ENCODE assay signal across 23 cellular contexts in the genomic region with DNA sequence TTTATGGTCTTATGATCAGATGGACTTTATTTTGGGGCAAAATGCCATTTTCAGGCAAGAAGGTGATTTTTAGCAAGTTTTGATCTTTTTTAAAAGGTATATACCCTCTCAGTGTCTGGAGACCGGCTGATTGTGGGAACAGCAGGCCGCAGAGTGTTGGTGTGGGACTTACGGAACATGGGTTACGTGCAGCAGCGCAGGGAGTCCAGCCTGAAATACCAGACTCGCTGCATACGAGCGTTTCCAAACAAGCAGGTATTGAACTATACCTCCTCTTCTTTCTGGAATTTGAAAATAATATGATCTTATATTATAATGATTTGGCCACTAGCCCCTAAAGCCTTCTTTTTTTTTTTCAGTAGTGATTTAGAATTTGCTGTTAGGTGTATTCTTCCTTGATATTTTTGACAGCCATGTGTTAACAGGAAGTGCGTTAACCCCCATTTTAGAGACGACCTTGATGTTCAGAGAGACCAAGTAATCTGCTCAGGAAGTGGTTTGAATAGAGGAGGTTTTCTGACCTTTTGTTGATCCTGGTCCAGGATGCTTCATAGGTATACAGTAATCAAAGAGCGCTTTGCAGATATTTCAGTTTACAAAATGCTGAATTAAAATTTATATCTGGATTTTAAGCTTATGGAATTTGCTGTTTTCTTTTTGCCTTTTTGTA. TPM values are rescaled to one million over a fixed set of nuclear protein-coding genes. Genes with fewer than 3 reads are reported as not detected.
DNase-seq lines count a peak whose midpoint lies in the region; FAIRE-seq and TF ChIP-seq lines count a peak whose summit lies in the region.
"Had no signal": no experiment of that assay in that cellular context is flagged by ENCODE, and none has a peak within 500 bp of the region (broad histone marks: within the 10 kb centered on the region; RNA-seq: fewer than 3 reads in every experiment).

No MANE protein-coding gene starts in this region.

- H3K79me2 ChIP-seq in OCI-LY7 (ENCODE audit: insufficient read depth, low read depth, low read length) (peaks cover 100% of the 10 kb centered on the region), astrocyte (ENCODE audit: insufficient read depth, low read length) (peaks cover 99% of the 10 kb centered on the region)

- peaks cover 66% of the 10 kb centered on the region for H3K4me1 ChIP-seq in OCI-LY7 (ENCODE audit: insufficient read depth, low read length, poor library complexity, severe bottlenecking)
- H3K4me1 ChIP-seq in astrocyte (ENCODE audit: insufficient read depth, low read length), result peaks cover 22% of the 10 kb centered on the region
- H3K4me1 ChIP-seq in adrenal gland (replicated peaks in 1 of 2), result peaks cover 0 to 57% of the 10 kb centered on the region in 2 donors
- H3K4me1 ChIP-seq in prostate gland (replicated peaks), result no peaks in the 10 kb centered on the region
- H3K4me1 ChIP-seq: colonic mucosa had no signal

- H3K27me3 ChIP-seq in astrocyte (ENCODE audit: insufficient read depth, low read length), result no peaks in the 10 kb centered on the region
- H3K27me3 ChIP-seq in adrenal gland, result no peaks in the 10 kb centered on the region
- H3K27me3 ChIP-seq in prostate gland (replicated peaks; ENCODE audit: insufficient read depth), result no peaks in the 10 kb centered on the region
- H3K27me3 ChIP-seq: colonic mucosa, MG63 had no signal

- H2AFZ ChIP-seq in OCI-LY7 (ENCODE audit: low read length) (no peak overlapping the region), astrocyte (ENCODE audit: low read depth, low read length) (no peak overlapping the region)

- intact Hi-C loops in OCI-LY7 (cut with micrococcal nuclease; ENCODE audit: unreplicated experiment) (no loop called here), adrenal gland (cut with DNase I) (no loop called here), prostate gland (cut with DNase I) (no loop called here)

- no peak for TF ChIP-seq CTCF in OCI-LY7 (conservative IDR thresholded peaks at IDR 0.05; ENCODE audit: low read length)
- TF ChIP-seq CTCF in astrocyte (IDR thresholded peaks at IDR 0.05; ENCODE audit: insufficient read depth, low read depth, low read length), result no peak
- TF ChIP-seq CTCF in adrenal gland (IDR thresholded peaks at IDR 0.05), result no peak
- no peak for TF ChIP-seq CTCF in prostate gland (IDR thresholded peaks at IDR 0.05)

- H3K9ac ChIP-seq in astrocyte (ENCODE audit: low read length), result no peak overlapping the region

- H4K20me1 ChIP-seq in OCI-LY7 (ENCODE audit: insufficient read depth, low read length) (peaks cover 66% of the 10 kb centered on the region), astrocyte (ENCODE audit: insufficient read depth, low read length) (peaks cover 75% of the 10 kb centered on the region)

- H3K4me3 ChIP-seq in OCI-LY7 (ENCODE audit: low read depth, low read length, poor library complexity, severe bottlenecking), result peak overlapping the region; percentile 92
- no peak overlapping the region for H3K4me3 ChIP-seq in astrocyte (ENCODE audit: insufficient read depth, low read depth, low read length)
- H3K4me3 ChIP-seq in adrenal gland, result no peak overlapping the region
- H3K4me3 ChIP-seq in prostate gland, result no peak overlapping the region
- H3K4me3 ChIP-seq: colonic mucosa, MG63, thoracic aorta had no signal

- 84 to 86% (median 85%) methylated on average over 11 of the region's 11 CpGs for WGBS in adrenal gland, 4 donors
- 90% methylated on average over 11 of the region's 11 CpGs for WGBS in prostate gland

- H3K9me3 Mint-ChIP-seq in activated naive CD4-positive, alpha-beta T cell treated with anti-CD3 and anti-CD28 coated beads, Interleukin-2, amount 10 ng/mL, durations not matched to agents 7 days and 5 days, result no peaks in the 10 kb centered on the region
- no peaks in the 10 kb centered on the region for H3K9me3 Mint-ChIP-seq in astrocyte (ENCODE audit: unreplicated experiment)
- no peaks in the 10 kb centered on the region for H3K9me3 Mint-ChIP-seq in stimulated activated naive CD8-positive, alpha-beta T cell treated with anti-CD3 and anti-CD28 coated beads, Interleukin-15, Interleukin-2, amounts not matched to agents 100 ng/mL and 50 ng/mL, for 24 hours

- H3K36me3 Mint-ChIP-seq in activated naive CD4-positive, alpha-beta T cell treated with anti-CD3 and anti-CD28 coated beads, Interleukin-2, amount 10 ng/mL, durations not matched to agents 7 days and 5 days, result peaks cover 70% of the 10 kb centered on the region
- peaks cover 11% of the 10 kb centered on the region for H3K36me3 Mint-ChIP-seq in astrocyte (ENCODE audit: low read depth, unreplicated experiment)
- H3K36me3 Mint-ChIP-seq in stimulated activated naive CD8-positive, alpha-beta T cell treated with anti-CD3 and anti-CD28 coated beads, Interleukin-15, Interleukin-2, amounts not matched to agents 100 ng/mL and 50 ng/mL, for 24 hours (ENCODE audit: low read depth), result peaks cover 97% of the 10 kb centered on the region

- H3K9me3 ChIP-seq in OCI-LY7 (ENCODE audit: low read length) (no peaks in the 10 kb centered on the region), astrocyte (ENCODE audit: insufficient read depth, low read depth, low read length) (no peaks in the 10 kb centered on the region), adrenal gland (replicated peaks in 1 of 3) (no peaks in the 10 kb centered on the region), prostate gland (no peaks in the 10 kb centered on the region)
- H3K9me3 ChIP-seq: colonic mucosa, MG63, thoracic aorta had no signal

- H3K4me1 Mint-ChIP-seq in activated naive CD4-positive, alpha-beta T cell treated with anti-CD3 and anti-CD28 coated beads, Interleukin-2, amount 10 ng/mL, durations not matched to agents 7 days and 5 days, result peaks cover 67% of the 10 kb centered on the region
- H3K4me1 Mint-ChIP-seq in astrocyte (ENCODE audit: low read depth, unreplicated experiment), result peaks cover 30% of the 10 kb centered on the region
- peaks cover 62% of the 10 kb centered on the region for H3K4me1 Mint-ChIP-seq in stimulated activated naive CD8-positive, alpha-beta T cell treated with anti-CD3 and anti-CD28 coated beads, Interleukin-15, Interleukin-2, amounts not matched to agents 100 ng/mL and 50 ng/mL, for 24 hours (ENCODE audit: low read depth)

- BruUV-seq in OCI-LY7 (replicated peaks; lab: Mats Ljungman, UMichigan), result no TSS peak

- H3K27ac ChIP-seq in OCI-LY7 (ENCODE audit: low read depth, low read length, poor library complexity, severe bottlenecking) (peak overlapping the region; percentile 69), astrocyte (ENCODE audit: low read depth, low read length) (no peak overlapping the region), adrenal gland (no peak overlapping the region), prostate gland (no peak overlapping the region)
- H3K27ac ChIP-seq: colonic mucosa, thoracic aorta, VCaP had no signal

- H3K4me3 Mint-ChIP-seq in activated naive CD4-positive, alpha-beta T cell treated with anti-CD3 and anti-CD28 coated beads, Interleukin-2, amount 10 ng/mL, durations not matched to agents 7 days and 5 days, result peak overlapping the region; percentile 40
- no peak overlapping the region for H3K4me3 Mint-ChIP-seq in astrocyte (ENCODE audit: unreplicated experiment)
- H3K4me3 Mint-ChIP-seq in stimulated activated naive CD8-positive, alpha-beta T cell treated with anti-CD3 and anti-CD28 coated beads, Interleukin-15, Interleukin-2, amounts not matched to agents 100 ng/mL and 50 ng/mL, for 24 hours, result peak overlapping the region; percentile 76

- POLR2A ChIA-PET in OCI-LY7 (lab: Charles Lee), result interaction anchor here (1.9 kb wide), 1 partner anchor 9 kb away, joined by 9 read pairs; no protein-coding TSS in a partner anchor

- H3K27ac Mint-ChIP-seq in activated naive CD4-positive, alpha-beta T cell treated with anti-CD3 and anti-CD28 coated beads, Interleukin-2, amount 10 ng/mL, durations not matched to agents 7 days and 5 days, result peak overlapping the region; percentile 86
- H3K27ac Mint-ChIP-seq in astrocyte (ENCODE audit: unreplicated experiment), result peak overlapping the region; percentile 56
- H3K27ac Mint-ChIP-seq in stimulated activated naive CD8-positive, alpha-beta T cell treated with anti-CD3 and anti-CD28 coated beads, Interleukin-15, Interleukin-2, amounts not matched to agents 100 ng/mL and 50 ng/mL, for 24 hours, result peak overlapping the region; percentile 83

- H3K4me2 ChIP-seq in OCI-LY7 (ENCODE audit: low read length) (peak overlapping the region; percentile 72), astrocyte (ENCODE audit: low read length) (no peak overlapping the region)

- H3K9me2 ChIP-seq in OCI-LY7 (ENCODE audit: insufficient read depth, low read length), result no peaks in the 10 kb centered on the region

- H3K36me3 ChIP-seq in OCI-LY7 (ENCODE audit: insufficient read depth, low read length) (peaks cover 100% of the 10 kb centered on the region), astrocyte (ENCODE audit: insufficient read depth, low read length) (peaks cover 65% of the 10 kb centered on the region), adrenal gland (replicated peaks in 1 of 2) (peaks cover 0 to 54% of the 10 kb centered on the region in 2 donors), prostate gland (peaks cover 4 to 7% of the 10 kb centered on the region in 2 donors)

- DNase-seq in activated naive CD4-positive, alpha-beta T cell treated with anti-CD3 and anti-CD28 coated beads, Interleukin-2, amount 10 ng/mL, durations not matched to agents 7 days and 5 days, result peak; percentile 26
- no peak for DNase-seq in activated naive CD4-positive, alpha-beta T cell (lab: John Stamatoyannopoulos, UW)
- DNase-seq in OCI-LY7 (ENCODE audit: low spot score) (peak; percentile 73), astrocyte (ENCODE audit: low read depth) (no peak), NK-92 (lab: John Stamatoyannopoulos, UW; ENCODE audit: unreplicated experiment) (no peak), adrenal gland (no peak), prostate gland (ENCODE audit: low spot score) (no peak)
- DNase-seq: colonic mucosa; MG63; NCI-H2081; NCI-H69; stimulated activated CD4-positive, alpha-beta T cell treated with anti-CD3 and anti-CD28 coated beads, Interleukin-4, amount 100 ng/mL, for 1 hour; stimulated activated CD8-positive, alpha-beta memory T cell treated with anti-CD3 and anti-CD28 coated beads, Interleukin-4, amount 100 ng/mL, for 48 hours; SW 1271 had no signal

- CTCF ChIA-PET in activated naive CD4-positive, alpha-beta T cell treated with anti-CD3 and anti-CD28 coated beads, Interleukin-2, amount 10 ng/mL, durations not matched to agents 7 days and 5 days (lab: Charles Lee), result no interaction called here
- CTCF ChIA-PET in OCI-LY7 (lab: Charles Lee; ENCODE audit: unreplicated experiment), result no interaction called here

- FAIRE-seq in astrocyte (lab: Jason Lieb, UNC), result no peak
- FAIRE-seq: frontal cortex, H54 had no signal

- no peaks in the 10 kb centered on the region for H3K27me3 Mint-ChIP-seq in activated naive CD4-positive, alpha-beta T cell treated with anti-CD3 and anti-CD28 coated beads, Interleukin-2, amount 10 ng/mL, durations not matched to agents 7 days and 5 days
- H3K27me3 Mint-ChIP-seq in astrocyte (ENCODE audit: low read depth, unreplicated experiment), result no peaks in the 10 kb centered on the region
- no peaks in the 10 kb centered on the region for H3K27me3 Mint-ChIP-seq in stimulated activated naive CD8-positive, alpha-beta T cell treated with anti-CD3 and anti-CD28 coated beads, Interleukin-15, Interleukin-2, amounts not matched to agents 100 ng/mL and 50 ng/mL, for 24 hours

- TF ChIP-seq POLR2A in adrenal gland (IDR thresholded peaks at IDR 0.05) (no peak), prostate gland (IDR thresholded peaks at IDR 0.05) (no peak)

RNA-seq across cellular contexts. Expression of a gene that starts 6.2 kb away (rescaled TPM):
- 437 and 526 TPM in 2 replicates for total RNA-seq in OCI-LY7 (2014; rRNA removed; shearing (Covaris generic))
- 312 and 335 TPM in 2 replicates for total RNA-seq in OCI-LY7 (2022)
- 79.7 and 81.7 TPM in 2 replicates for total RNA-seq in astrocyte
- total RNA-seq in adrenal gland, result 100 to 1,000 TPM in 4 of 8 donors, 10 to 100 TPM in 4; 73.9 to 149 (median 106) TPM
- 100 to 1,000 TPM in 1 of 3 donors, 10 to 100 TPM in 2; 23.8 to 167 (median 28.2) TPM for polyA plus RNA-seq in adrenal gland
- total RNA-seq in prostate gland, result 10 to 100 TPM; 69.3 to 87.7 TPM

RNA-seq across cellular contexts. Expression of a gene that starts 12.5 kb away (rescaled TPM):
- total RNA-seq in OCI-LY7 (2014; rRNA removed; shearing (Covaris generic)), result 1.2 and 2.0 TPM in 2 replicates
- total RNA-seq in OCI-LY7 (2022) (1.7 and 2.4 TPM in 2 replicates), astrocyte (not detected in 2 replicates), adrenal gland (not detected), prostate gland (1 to 10 TPM in 1 of 2 donors, not detected in 1; 1.0 TPM)
- polyA plus RNA-seq in adrenal gland, result not detected
- total RNA-seq: frontal cortex, HT-29, mononuclear cell, omental fat pad, sciatic nerve, thoracic aorta had no signal

RNA-seq across cellular contexts. Expression of a gene that starts 24.7 kb away (rescaled TPM):
- total RNA-seq in OCI-LY7 (2014; rRNA removed; shearing (Covaris generic)), result 0.44 TPM in 1 of 2 replicates, not detected in the other
- total RNA-seq in OCI-LY7 (2022) (not detected in 2 replicates), astrocyte (not detected in 2 replicates), adrenal gland (1 to 10 TPM in 1 of 8 donors, not detected in 7; 1.1 TPM), prostate gland (not detected)
- polyA plus RNA-seq in adrenal gland, result not detected
- total RNA-seq: frontal cortex, HT-29, mononuclear cell, sciatic nerve, thoracic aorta had no signal

Comparison
In these comparisons a context has a peak if more than half of its experiments do, and no peak if none do; other contexts are left out.
1. DNase-seq: peak in activated naive CD4-positive, alpha-beta T cell treated with anti-CD3 and anti-CD28 coated beads, Interleukin-2, amount 10 ng/mL, durations not matched to agents 7 days and 5 days (single experiment) and OCI-LY7 (single experiment); none in activated naive CD4-positive, alpha-beta T cell (0 of 4), astrocyte (single experiment), NK-92 (single experiment), adrenal gland (0 of 7) and prostate gland (single experiment).
2. Peak in every context shown above with its lines, with median percentiles within 50 percentile points of each other: H3K27ac Mint-ChIP-seq.